12 cellular contexts compared by ENCODE assay signal in genomic region chr2:27255187-27255586, GRCh38. TPM values are rescaled to one million over a fixed set of nuclear protein-coding genes. Genes with fewer than 3 reads are reported as not detected.
"Had no signal": no experiment of that assay in that cellular context is flagged by ENCODE, and none has a peak within 500 bp of the region (broad histone marks: within the 10 kb centered on the region; RNA-seq: fewer than 3 reads in every experiment).

No MANE protein-coding gene starts in this region.

- H3K27me3 ChIP-seq: ovary had no signal

- H3K36me3 ChIP-seq: esophagus squamous epithelium, ovary, transverse colon had no signal

- DNase-seq: activated T-cell treated with anti-CD3 and anti-CD28 coated beads, Interleukin-2, amount 50 U/mL, for 1 hour; esophagus squamous epithelium; foreskin melanocyte; head of caudate nucleus; nephron progenitor cell; ovary; transverse colon had no signal

- H3K4me3 ChIP-seq: esophagus squamous epithelium, ovary, skin epidermis, transverse colon had no signal

- H3K9me3 ChIP-seq: esophagus squamous epithelium, ovary, transverse colon had no signal

- H3K27ac ChIP-seq: esophagus squamous epithelium, ovary, skin epidermis, transverse colon had no signal

- FAIRE-seq: islet of Langerhans had no signal

- ATAC-seq: activated CD4-positive, CD25-positive, alpha-beta regulatory T cell treated with anti-CD3 and anti-CD28 coated beads, Interleukin-2, amount 50 U/mL, for 24 hours; left lobe of liver had no signal

RNA-seq across cellular contexts. Expression of gene SLC30A3, which starts 7.7 kb away (rescaled TPM):
- total RNA-seq: left lobe of liver had no signal

RNA-seq across cellular contexts. Expression of gene DNAJC5G, which starts 20.0 kb away (rescaled TPM):
- total RNA-seq: left lobe of liver; T-helper 2 cell treated with Interferon-gamma antibody and Interleukin-4, amounts not matched to agents 100 ng/mL and 5 ng/mL, for 36 hours; transverse colon had no signal

RNA-seq across cellular contexts. Expression of gene TRIM54, which starts 27.0 kb away (rescaled TPM):
- total RNA-seq: esophagus squamous epithelium; left lobe of liver; T-helper 2 cell treated with Interferon-gamma antibody and Interleukin-4, amounts not matched to agents 100 ng/mL and 5 ng/mL, for 36 hours had no signal
